Comparison of ENCODE assay signal across 9 cellular contexts in the genomic region with DNA sequence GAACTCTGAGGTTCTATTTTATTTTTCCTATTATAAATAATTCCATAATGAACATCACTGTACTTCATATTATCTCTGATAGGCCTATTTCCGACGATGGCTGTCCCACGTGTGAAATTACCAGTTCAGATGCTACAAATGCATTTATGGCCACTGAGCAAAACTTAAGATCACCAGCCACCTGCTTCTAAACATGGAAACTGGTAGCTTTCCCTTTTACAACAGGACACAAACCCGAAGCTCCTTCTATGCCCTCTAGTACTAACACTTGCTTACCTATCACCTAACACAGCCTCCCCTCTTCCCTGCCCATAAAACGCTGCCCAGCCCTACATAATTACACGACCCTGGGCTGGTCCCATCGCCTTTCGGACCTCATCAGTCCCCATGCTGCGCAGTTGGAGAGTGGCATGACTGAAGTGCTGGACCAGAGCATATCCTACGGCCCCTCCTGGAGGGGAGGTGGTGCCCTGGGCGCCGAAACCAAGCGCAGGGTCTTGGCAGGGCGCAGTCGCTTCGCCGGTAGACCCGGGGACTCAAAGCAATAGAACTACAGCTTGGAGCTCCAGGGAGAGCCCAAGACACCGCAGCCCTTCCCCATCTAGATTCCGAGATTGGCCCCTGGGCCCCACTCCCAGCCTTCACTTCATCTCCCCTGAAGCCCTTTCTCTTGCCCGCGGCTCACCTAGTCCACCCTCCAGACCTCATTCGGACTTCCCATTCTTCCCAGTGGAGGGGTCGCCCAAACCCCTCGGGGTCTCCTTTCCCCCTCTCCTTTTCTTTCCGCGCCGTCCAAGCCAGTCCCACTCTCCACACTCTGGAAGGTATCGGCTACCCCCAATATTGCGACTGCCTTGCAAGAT. TPM values are rescaled to one million over a fixed set of nuclear protein-coding genes. Genes with fewer than 3 reads are reported as not detected.
DNase-seq lines count a peak whose midpoint lies in the region; ATAC-seq and TF ChIP-seq lines count a peak whose summit lies in the region.
"Had no signal": no experiment of that assay in that cellular context is flagged by ENCODE, and none has a peak within 500 bp of the region (broad histone marks: within the 10 kb centered on the region; RNA-seq: fewer than 3 reads in every experiment).

No MANE protein-coding gene starts in this region.

- ATAC-seq in HG02840 (IDR thresholded peaks at IDR 0.05; ENCODE audit: low FRiP score, unreplicated experiment) (peak; percentile 17), T-helper 17 cell (no peak)

- peaks cover 13% of the 10 kb centered on the region for H3K36me3 Mint-ChIP-seq in T-helper 17 cell (ENCODE audit: low read depth)
- H3K36me3 Mint-ChIP-seq in dendritic cell treated with granulocyte-macrophage colony-stimulating factor and Interleukin-4, amounts not matched to agents 40 ng/mL and 50 ng/mL, for 4 days (ENCODE audit: low read depth) = peaks cover 44% of the 10 kb centered on the region

- H2BK12ac ChIP-seq in mesenchymal stem cell (ENCODE audit: low read length in 2 of 2) = peak overlapping the region in 1 of 2 experiments; percentile 23

- H3K4me3 Mint-ChIP-seq in T-helper 17 cell = peak overlapping the region; percentile 100
- peak overlapping the region; percentile 95 for H3K4me3 Mint-ChIP-seq in dendritic cell treated with granulocyte-macrophage colony-stimulating factor and Interleukin-4, amounts not matched to agents 40 ng/mL and 50 ng/mL, for 4 days

- WGBS in mesenchymal stem cell = 10% methylated on average over 30 of the region's 30 CpGs
- WGBS in transverse colon (ENCODE audit: low coverage in 1 of 2), 2 donors = 3 to 4% methylated on average over 12 to 30 of the region's 30 CpGs

- DNase-seq in ELR (ENCODE audit: low read depth) (peak; percentile 43), T-helper 17 cell (peak in 1 of 3 donors; percentile 10), mesenchymal stem cell (peak; percentile 21), transverse colon (peak; percentile 22), DMS79 treated with DMSO at 0.1 percent for 48 hours (lab: John Stamatoyannopoulos, UW) (no peak), NCI-H2196 (lab: John Stamatoyannopoulos, UW; ENCODE audit: unreplicated experiment) (no peak)

- peak overlapping the region; percentile 97 for H3K27ac Mint-ChIP-seq in T-helper 17 cell
- peak overlapping the region; percentile 90 for H3K27ac Mint-ChIP-seq in dendritic cell treated with granulocyte-macrophage colony-stimulating factor and Interleukin-4, amounts not matched to agents 40 ng/mL and 50 ng/mL, for 4 days

- H3K9ac ChIP-seq in mesenchymal stem cell (ENCODE audit: low read length) = peak overlapping the region; percentile 92

- no peak for TF ChIP-seq POLR2A in transverse colon (IDR thresholded peaks at IDR 0.05)

- H3K27me3 ChIP-seq in mesenchymal stem cell (ENCODE audit: control insufficient read depth in 1 of 2, insufficient read depth in 1 of 2, low read length in 2 of 2) (no peaks in the 10 kb centered on the region), transverse colon (no peaks in the 10 kb centered on the region)

- peak overlapping the region; percentile 94 for H3K4me2 ChIP-seq in mesenchymal stem cell (ENCODE audit: low read length, poor library complexity, severe bottlenecking)

- no peaks in the 10 kb centered on the region for H3K9me3 Mint-ChIP-seq in dendritic cell treated with granulocyte-macrophage colony-stimulating factor and Interleukin-4, amounts not matched to agents 40 ng/mL and 50 ng/mL, for 4 days

- H2BK15ac ChIP-seq in mesenchymal stem cell (ENCODE audit: low read depth, poor library complexity, severe bottlenecking) = no peak overlapping the region

- no peaks in the 10 kb centered on the region for H3K27me3 Mint-ChIP-seq in T-helper 17 cell
- H3K27me3 Mint-ChIP-seq in dendritic cell treated with granulocyte-macrophage colony-stimulating factor and Interleukin-4, amounts not matched to agents 40 ng/mL and 50 ng/mL, for 4 days = no peaks in the 10 kb centered on the region

- intact Hi-C loops in dendritic cell treated with granulocyte-macrophage colony-stimulating factor and Interleukin-4, amounts not matched to agents 40 ng/mL and 50 ng/mL, for 4 days (cut with micrococcal nuclease) = loop anchor here (2.0 to 10.0 kb wide), 2 partner anchors 310 to 406 kb away; partner anchors contain the start of genes FAM114A2, LARP1 and MFAP3
- intact Hi-C loops in transverse colon (cut with DNase I; ENCODE audit: low total_unique reads) = no loop called here

- H4K91ac ChIP-seq in mesenchymal stem cell (ENCODE audit: low read length) = no peak overlapping the region

- peak overlapping the region; percentile 98 for H2AFZ ChIP-seq in mesenchymal stem cell (ENCODE audit: low read depth, low read length)

- TF ChIP-seq CTCF in transverse colon (IDR thresholded peaks at IDR 0.05) = no peak

- H2AK5ac ChIP-seq in mesenchymal stem cell (ENCODE audit: low read length, severe bottlenecking) = no peak overlapping the region

- no peaks in the 10 kb centered on the region for H3K9me3 ChIP-seq in T-helper 17 cell (ENCODE audit: control insufficient read depth, low read length, poor library complexity, severe bottlenecking)
- H3K9me3 ChIP-seq in mesenchymal stem cell (ENCODE audit: control insufficient read depth, low read length) = no peaks in the 10 kb centered on the region
- H3K9me3 ChIP-seq in transverse colon = no peaks in the 10 kb centered on the region

- in situ Hi-C loops in transverse colon (cut with MboI; ENCODE audit: low pct_ligation_motif_present in 1 of 4, low pct_unique_long_range_greater_than_20kb in 1 of 4, low sequenced_read_pairs in 3 of 4) = no loop called here

- peaks cover 21% of the 10 kb centered on the region for H3K79me1 ChIP-seq in mesenchymal stem cell (replicated peaks; ENCODE audit: low read length, poor library complexity, severe bottlenecking)

- H3K4me3 ChIP-seq in mesenchymal stem cell (ENCODE audit: insufficient read depth in 1 of 2, low read depth in 1 of 2, low read length in 2 of 2) (peak overlapping the region; percentile 90 to 97), transverse colon (peak overlapping the region; percentile 88 to 97 (median 92))

- no peak overlapping the region for H3K27ac ChIP-seq in mesenchymal stem cell (ENCODE audit: low read length, poor library complexity, severe bottlenecking)
- H3K27ac ChIP-seq in transverse colon = peak overlapping the region; percentile 87 to 96 (median 94)

- peaks cover 6 to 30% of the 10 kb centered on the region in 2 experiments for H3K36me3 ChIP-seq in mesenchymal stem cell (ENCODE audit: control insufficient read depth in 1 of 2, insufficient read depth in 2 of 2, low read depth in 1 of 2, low read length in 2 of 2)
- peaks cover 0 to 10% (median 0%) of the 10 kb centered on the region in 4 donors for H3K36me3 ChIP-seq in transverse colon

- peak overlapping the region in 1 of 2 experiments; percentile 85 for H3K23ac ChIP-seq in mesenchymal stem cell (ENCODE audit: low read length in 2 of 2)

- TF ChIP-seq EP300 in transverse colon (IDR thresholded peaks at IDR 0.05; ENCODE audit: low read depth) = no peak

- peak overlapping the region; percentile 14 to 94 for H3K18ac ChIP-seq in mesenchymal stem cell (ENCODE audit: low read depth in 1 of 2, low read length in 2 of 2)

- H4K8ac ChIP-seq in mesenchymal stem cell (ENCODE audit: low read length) = peak overlapping the region; percentile 76

- H3K4me1 ChIP-seq in mesenchymal stem cell (ENCODE audit: control insufficient read depth, insufficient read depth, low read depth, low read length) (peaks cover 6% of the 10 kb centered on the region), transverse colon (peaks cover 14 to 37% (median 32%) of the 10 kb centered on the region in 4 donors)

- H3K4me1 Mint-ChIP-seq in T-helper 17 cell = peaks cover 37% of the 10 kb centered on the region
- H3K4me1 Mint-ChIP-seq in dendritic cell treated with granulocyte-macrophage colony-stimulating factor and Interleukin-4, amounts not matched to agents 40 ng/mL and 50 ng/mL, for 4 days (ENCODE audit: low read depth) = peaks cover 33% of the 10 kb centered on the region

- peak overlapping the region in 1 of 2 experiments; percentile 75 for H3K14ac ChIP-seq in mesenchymal stem cell (ENCODE audit: low read length in 2 of 2)

- H2BK120ac ChIP-seq in mesenchymal stem cell (ENCODE audit: low read depth, low read length) = no peak overlapping the region

- H3K4ac ChIP-seq in mesenchymal stem cell (ENCODE audit: low read depth in 1 of 2, low read length in 2 of 2) = peak overlapping the region in 1 of 2 experiments; percentile 32

- no peak overlapping the region for H2BK5ac ChIP-seq in mesenchymal stem cell (ENCODE audit: low read depth, low read length, poor library complexity, severe bottlenecking)

RNA-seq across cellular contexts. Expression of gene SAP30L, which starts 1.0 kb away (rescaled TPM):
- total RNA-seq in T-helper 17 cell (10 to 100 TPM; 25.0 to 37.9 TPM), transverse colon (10 to 100 TPM; 26.3 to 47.1 (median 33.1) TPM)
- polyA plus RNA-seq in mesenchymal stem cell (2013, experiment 1 of 2) = 55.3 TPM
- polyA plus RNA-seq in mesenchymal stem cell (2013, experiment 2 of 2) = 54.3 TPM

RNA-seq across cellular contexts. Expression of gene HAND1, which starts 33.2 kb away (rescaled TPM):
- total RNA-seq in T-helper 17 cell (not detected), transverse colon (1 to 10 TPM; 6.7 to 8.0 (median 7.4) TPM)
- polyA plus RNA-seq in mesenchymal stem cell (2013, experiment 1 of 2) = 0.08 TPM
- 0.08 TPM for polyA plus RNA-seq in mesenchymal stem cell (2013, experiment 2 of 2)
- total RNA-seq: temporal lobe had no signal

Comparison
In these comparisons a context has a peak if more than half of its experiments do, and no peak if none do; other contexts are left out.
1. DNase-seq: peak in ELR (single experiment), mesenchymal stem cell (single experiment) and transverse colon (single experiment); none in DMS79 treated with DMSO at 0.1 percent for 48 hours (single experiment) and NCI-H2196 (single experiment).
2. RNA of gene HAND1, which starts 33.2 kb away (total RNA-seq): 6.7 to 8.0 TPM in transverse colon; not detected in T-helper 17 cell; every median in the first group is over 4 times any median in the second.